Comparison of ENCODE assay signal across 13 cellular contexts in genomic region chr9:97907051-97907450, GRCh38. TPM values are rescaled to one million over a fixed set of nuclear protein-coding genes. Genes with fewer than 3 reads are reported as not detected.
DNase-seq lines count a peak whose midpoint lies in the region; ATAC-seq, FAIRE-seq and TF ChIP-seq lines count a peak whose summit lies in the region.
"Had no signal": no experiment of that assay in that cellular context is flagged by ENCODE, and none has a peak within 500 bp of the region (broad histone marks: within the 10 kb centered on the region; RNA-seq: fewer than 3 reads in every experiment).

No MANE protein-coding gene starts in this region.

- peak overlapping the region; percentile 2; the same call in 1 of the 2 replicates for H3K27ac ChIP-seq in GM12878 (ENCODE audit: control insufficient read depth, insufficient read depth)
- H3K27ac ChIP-seq in PC-3 (ENCODE audit: low read length), result no peak overlapping the region

- H3K9me2 ChIP-seq in PC-3 (replicated peaks; ENCODE audit: low read length), result no peaks in the 10 kb centered on the region

- peaks cover 69% of the 10 kb centered on the region for H3K4me1 Mint-ChIP-seq in activated CD4-positive, alpha-beta T cell treated with anti-CD3 and anti-CD28 coated beads for 36 hours
- H3K4me1 Mint-ChIP-seq: WTC11 had no signal

- H3K36me3 ChIP-seq in GM12878 (ENCODE audit: control insufficient read depth in 2 of 2, insufficient read depth in 2 of 2, low read length in 1 of 2) (peaks cover 2 to 10% of the 10 kb centered on the region in 2 experiments; a peak in 3 of 4 replicates), PC-3 (ENCODE audit: low read depth, low read length) (no peaks in the 10 kb centered on the region; the same call in 1 of the 2 replicates)

- SMC1A ChIA-PET in GM12878 (lab: Charles Lee; ENCODE audit: uncharacterized antibody, unreplicated experiment), result no interaction called here

- peak; percentile 33 for DNase-seq in activated CD4-positive, alpha-beta T cell treated with anti-CD3 and anti-CD28 coated beads for 36 hours
- no peak for DNase-seq in activated CD4-positive, alpha-beta T cell treated with anti-CD3 and anti-CD28 coated beads for 48 hours
- DNase-seq in NB4 (ENCODE audit: low read depth) (peak; percentile 60), GM12878 (ENCODE audit: low read depth, low spot score) (no peak), sciatic nerve (ENCODE audit: low spot score) (no peak), iPS-NIHi7 (ENCODE audit: extremely low spot score) (no peak), PC-3 (no peak)
- DNase-seq: stimulated activated CD4-positive, alpha-beta T cell treated with anti-CD3 and anti-CD28 coated beads, Interleukin-2, amount 100 ng/mL, for 48 hours had no signal

- no peak for TF ChIP-seq RAD21 in GM12878 (IDR thresholded peaks at IDR 0.05; ENCODE audit: insufficient read depth, low read depth, low read length)

- no peaks in the 10 kb centered on the region for H3F3A ChIP-seq in PC-3 (ENCODE audit: low read length, unreplicated experiment)

- H3K4me3 ChIP-seq in NB4 (ENCODE audit: low read depth, low read length) (peak overlapping the region; percentile 16), GM12878 (no peak overlapping the region), PC-3 (ENCODE audit: low read length) (no peak overlapping the region)

- H3K27me3 Mint-ChIP-seq in activated CD4-positive, alpha-beta T cell treated with anti-CD3 and anti-CD28 coated beads for 36 hours, result no peaks in the 10 kb centered on the region

- RAD21 ChIA-PET in GM12878 (lab: Charles Lee; ENCODE audit: unreplicated experiment), result no interaction called here

- H4K20me1 ChIP-seq in GM12878 (ENCODE audit: control insufficient read depth, insufficient read depth) (no peaks in the 10 kb centered on the region), PC-3 (ENCODE audit: low read length) (no peaks in the 10 kb centered on the region)

- H2AFZ ChIP-seq in GM12878 (ENCODE audit: control insufficient read depth, low read depth, low read length) (no peak overlapping the region), PC-3 (ENCODE audit: low read length) (no peak overlapping the region)

- no peak for TF ChIP-seq EP300 in GM12878 (IDR thresholded peaks at IDR 0.05; ENCODE audit: borderline replicate concordance in 1 of 2, control insufficient read depth in 1 of 2, low read depth in 2 of 2, low read length in 2 of 2)

- TF ChIP-seq POLR2A in NB4 (IDR thresholded peaks at IDR 0.05; ENCODE audit: extremely low read depth, insufficient read length) (no peak), GM12878 (IDR thresholded peaks at IDR 0.05; ENCODE audit: low read depth, low read length) (no peak)

- no peak for TF ChIP-seq CTCF in NB4 (IDR thresholded peaks at IDR 0.05; ENCODE audit: low read depth, low read length)
- no peak for TF ChIP-seq CTCF in GM12878 (IDR thresholded peaks at IDR 0.05 in 2 of 3, conservative IDR thresholded peaks at IDR 0.05 in 1 of 3; ENCODE audit: control insufficient read depth in 2 of 3, extremely low read depth in 1 of 3, insufficient read depth in 1 of 3, low read depth in 3 of 3, low read length in 3 of 3)
- TF ChIP-seq CTCF in PC-3 (conservative IDR thresholded peaks at IDR 0.05; ENCODE audit: low read depth, low read length), result no peak

- H3K9me3 ChIP-seq in GM12878 (replicated peaks; ENCODE audit: control insufficient read depth, insufficient read depth, low read length) (no peaks in the 10 kb centered on the region), PC-3 (ENCODE audit: low read length) (no peaks in the 10 kb centered on the region)

- in situ Hi-C loops in GM12878 (cut with MboI), result no loop called here

- POLR2A ChIA-PET in activated CD4-positive, alpha-beta T cell treated with anti-CD3 and anti-CD28 coated beads for 36 hours (lab: Charles Lee), result interaction anchor here (1.8 kb wide), 1 partner anchor 14 kb away, joined by 6 read pairs; no protein-coding TSS in a partner anchor
- POLR2A ChIA-PET in GM12878 (lab: Charles Lee) (no interaction called here), PC-3 (lab: Charles Lee; ENCODE audit: unreplicated experiment) (no interaction called here)

- peak overlapping the region; percentile 26; the same call in 1 of the 2 replicates for H3K4me2 ChIP-seq in GM12878 (ENCODE audit: control insufficient read depth, insufficient read depth)
- no peak overlapping the region for H3K4me2 ChIP-seq in PC-3 (ENCODE audit: low read length)

- peaks cover 2% of the 10 kb centered on the region for H3K79me2 ChIP-seq in GM12878 (ENCODE audit: control insufficient read depth, insufficient read depth, low read length)
- H3K79me2 ChIP-seq in PC-3 (ENCODE audit: low read length), result no peaks in the 10 kb centered on the region

- no peaks in the 10 kb centered on the region for H3K27me3 ChIP-seq in GM12878 (replicated peaks in 1 of 2; ENCODE audit: control insufficient read depth in 2 of 2, insufficient read depth in 2 of 2, low read length in 1 of 2)
- H3K27me3 ChIP-seq in PC-3 (ENCODE audit: low read length), result no peaks in the 10 kb centered on the region

- CTCF ChIA-PET in activated CD4-positive, alpha-beta T cell treated with anti-CD3 and anti-CD28 coated beads for 36 hours (lab: Charles Lee), result interaction anchor here (0.7 to 9.3 kb wide), 4 partner anchors 8 to 29 kb away, joined by 3 to 70 read pairs (median 5); partner anchors contain the start of gene TRMO
- CTCF ChIA-PET in GM12878 (lab: Yijun Ruan, JAX) (interaction anchor here (1.0 to 2.1 kb wide), 3 partner anchors 7 to 202 kb away, joined by 3 to 4 read pairs (median 3); no protein-coding TSS in a partner anchor), PC-3 (lab: Charles Lee) (no interaction called here)

- H3K27ac Mint-ChIP-seq in activated CD4-positive, alpha-beta T cell treated with anti-CD3 and anti-CD28 coated beads for 36 hours, result peak overlapping the region; percentile 89
- H3K27ac Mint-ChIP-seq: WTC11 had no signal

- FAIRE-seq in GM12878 (lab: Jason Lieb, UNC), result no peak
- FAIRE-seq: A204.1 had no signal

- H3K4me3 Mint-ChIP-seq in activated CD4-positive, alpha-beta T cell treated with anti-CD3 and anti-CD28 coated beads for 36 hours, result no peak overlapping the region
- H3K4me3 Mint-ChIP-seq: WTC11 had no signal

- intact Hi-C loops in activated CD4-positive, alpha-beta T cell treated with anti-CD3 and anti-CD28 coated beads for 36 hours (cut with DNase I, micrococcal nuclease), result no loop called here
- intact Hi-C loops in GM12878 (cut with micrococcal nuclease; ENCODE audit: unreplicated experiment) (no loop called here), sciatic nerve (cut with DNase I) (no loop called here), PC-3 (cut with micrococcal nuclease) (no loop called here)

- 0% methylated on average over 3 of the region's 3 CpGs for WGBS in GM12878 (ENCODE audit: insufficient coverage, insufficient replicate concordance, low lambda C conversion rate, missing lambda C conversion rate)

- peaks cover 38% of the 10 kb centered on the region for H3K36me3 Mint-ChIP-seq in activated CD4-positive, alpha-beta T cell treated with anti-CD3 and anti-CD28 coated beads for 36 hours (ENCODE audit: low read depth)

- H3K9ac ChIP-seq in GM12878 (ENCODE audit: control insufficient read depth, insufficient read depth, low read length) (no peak overlapping the region), PC-3 (ENCODE audit: low read length) (no peak overlapping the region)

- no peaks in the 10 kb centered on the region for H3K9me3 Mint-ChIP-seq in activated CD4-positive, alpha-beta T cell treated with anti-CD3 and anti-CD28 coated beads for 36 hours (ENCODE audit: low read depth)
- H3K9me3 Mint-ChIP-seq: WTC11 had no signal

- peaks cover 8% of the 10 kb centered on the region; the same call in 1 of the 2 replicates for H3K4me1 ChIP-seq in GM12878 (ENCODE audit: control insufficient read depth, insufficient read depth, low read length)
- no peaks in the 10 kb centered on the region for H3K4me1 ChIP-seq in PC-3 (ENCODE audit: insufficient read depth, low read length)

- ATAC-seq in activated CD4-positive, alpha-beta T cell treated with anti-CD3 and anti-CD28 coated beads for 36 hours, result no peak
- ATAC-seq in GM12878 (peak; percentile 55), sciatic nerve (peak; percentile 31), GM21576 (IDR thresholded peaks at IDR 0.05; ENCODE audit: unreplicated experiment) (no peak), PC-3 (no peak)
- ATAC-seq: WTC11 had no signal

- BruUV-seq in GM12878 (replicated peaks; lab: Mats Ljungman, UMichigan), result no TSS peak
- no TSS peak for BruUV-seq in PC-3 (replicated peaks; lab: Mats Ljungman, UMichigan)

RNA-seq across cellular contexts. Expression of gene TRMO, which starts 15.2 kb away (rescaled TPM):
- total RNA-seq in activated CD4-positive, alpha-beta T cell treated with anti-CD3 and anti-CD28 coated beads for 36 hours, result 10 to 100 TPM; 13.9 to 20.7 TPM
- total RNA-seq in GM12878 (2013; cell fraction: nucleolus; rRNA removed), result 18.1 and 20.8 TPM in 2 replicates
- 17.8 and 20.3 TPM in 2 replicates for total RNA-seq in GM12878 (2014; rRNA removed)
- total RNA-seq in GM12878 (2014; rRNA removed; fragmentation: Illumina TruSeq; extraction: Trizol), result 20.9 and 21.0 TPM in 2 replicates
- 12.7 and 13.9 TPM in 2 replicates for total RNA-seq in GM12878 (2021)
- polyA plus RNA-seq in GM12878 (2011; ENCODE audit: low read depth), result 10.0 TPM
- polyA plus RNA-seq in GM12878 (2011; rRNA removed), result 19.2 and 23.0 TPM in 2 replicates
- polyA plus RNA-seq in GM12878 (2011; cell fraction: cytosol; rRNA removed), result 11.5 and 13.4 TPM in 2 replicates
- polyA plus RNA-seq in GM12878 (2011; cell fraction: nucleus; rRNA removed), result 15.0 and 15.8 TPM in 2 replicates
- 7.7 and 13.3 TPM in 2 replicates for polyA plus RNA-seq in GM12878 (2012)
- polyA plus RNA-seq in GM12878 (2014; fragmentation: Illumina TruSeq; extraction: Trizol), result 23.6 and 24.4 TPM in 2 replicates
- 1 to 10 TPM; 5.8 to 7.7 TPM for polyA plus RNA-seq in GM12878 (2014; fragmentation: Nextera tagmentation; extraction: Ambion mirVana)
- polyA plus RNA-seq in GM12878 (2014; rRNA removed), result 14.4 and 15.6 TPM in 2 replicates
- polyA plus RNA-seq in GM12878 (2016; fragmentation: Nextera tagmentation; extraction: Ambion mirVana), result 10 to 100 TPM; 11.9 to 15.0 TPM
- 12.7 and 26.7 TPM in 2 replicates for polyA minus RNA-seq in GM12878 (2011; rRNA and poly(A)+ RNA removed)
- polyA minus RNA-seq in GM12878 (2011; cell fraction: cytosol; rRNA and poly(A)+ RNA removed), result 2.3 and 7.3 TPM in 2 replicates
- 7.0 and 10.5 TPM in 2 replicates for polyA minus RNA-seq in GM12878 (2011; cell fraction: nucleus; rRNA and poly(A)+ RNA removed)
- total RNA-seq in sciatic nerve, result 15.6 TPM
- 7.5 and 14.3 TPM in 2 replicates for total RNA-seq in PC-3 (2014; rRNA removed)

RNA-seq across cellular contexts. Expression of gene HEMGN, which starts 30.9 kb away (rescaled TPM):
- 1 to 10 TPM; 1.5 to 2.9 TPM for total RNA-seq in activated CD4-positive, alpha-beta T cell treated with anti-CD3 and anti-CD28 coated beads for 36 hours
- total RNA-seq in GM12878 (2013; cell fraction: nucleolus; rRNA removed), result not detected in 2 replicates
- total RNA-seq in GM12878 (2014; rRNA removed) (0.05 TPM in 1 of 2 replicates, not detected in the other), GM12878 (2014; rRNA removed; fragmentation: Illumina TruSeq; extraction: Trizol) (0.09 and 0.14 TPM in 2 replicates), GM12878 (2021) (0.28 TPM in 1 of 2 replicates, not detected in the other), sciatic nerve (6.4 TPM), PC-3 (2014; rRNA removed) (not detected in 2 replicates)
- not detected for polyA plus RNA-seq in GM12878 (2011; ENCODE audit: low read depth)
- polyA plus RNA-seq in GM12878 (2011; rRNA removed) (0.04 TPM in 1 of 2 replicates, not detected in the other), GM12878 (2014; fragmentation: Illumina TruSeq; extraction: Trizol) (0.09 and 0.10 TPM in 2 replicates), GM12878 (2014; fragmentation: Nextera tagmentation; extraction: Ambion mirVana) (under 1 TPM; 0.03 to 0.18 TPM), GM12878 (2014; rRNA removed) (0.09 TPM in 1 of 2 replicates, not detected in the other), GM12878 (2016; fragmentation: Nextera tagmentation; extraction: Ambion mirVana) (not detected)
- polyA plus RNA-seq in GM12878 (2011; cell fraction: cytosol; rRNA removed), result not detected in 2 replicates
- polyA plus RNA-seq in GM12878 (2011; cell fraction: nucleus; rRNA removed), result not detected in 2 replicates
- not detected in 2 replicates for polyA plus RNA-seq in GM12878 (2012)
- not detected in 2 replicates for polyA minus RNA-seq in GM12878 (2011; rRNA and poly(A)+ RNA removed)
- polyA minus RNA-seq in GM12878 (2011; cell fraction: cytosol; rRNA and poly(A)+ RNA removed), result not detected in 2 replicates
- not detected in 2 replicates for polyA minus RNA-seq in GM12878 (2011; cell fraction: nucleus; rRNA and poly(A)+ RNA removed)
- total RNA-seq: RPMI7951 had no signal

RNA-seq across cellular contexts. Expression of gene FOXE1, which starts 54.0 kb away (rescaled TPM):
- total RNA-seq in activated CD4-positive, alpha-beta T cell treated with anti-CD3 and anti-CD28 coated beads for 36 hours, result under 1 TPM; 0.07 TPM
- total RNA-seq in GM12878 (2013; cell fraction: nucleolus; rRNA removed), result not detected in 2 replicates
- total RNA-seq in GM12878 (2014; rRNA removed), result not detected in 2 replicates
- total RNA-seq in GM12878 (2014; rRNA removed; fragmentation: Illumina TruSeq; extraction: Trizol), result not detected in 2 replicates
- not detected in 2 replicates for total RNA-seq in GM12878 (2021)
- not detected for polyA plus RNA-seq in GM12878 (2011; ENCODE audit: low read depth)
- polyA plus RNA-seq in GM12878 (2011; rRNA removed), result not detected in 2 replicates
- not detected in 2 replicates for polyA plus RNA-seq in GM12878 (2011; cell fraction: cytosol; rRNA removed)
- not detected in 2 replicates for polyA plus RNA-seq in GM12878 (2011; cell fraction: nucleus; rRNA removed)
- polyA plus RNA-seq in GM12878 (2012), result 0.04 TPM in 1 of 2 replicates, not detected in the other
- polyA plus RNA-seq in GM12878 (2014; fragmentation: Illumina TruSeq; extraction: Trizol), result not detected in 2 replicates
- not detected for polyA plus RNA-seq in GM12878 (2014; fragmentation: Nextera tagmentation; extraction: Ambion mirVana)
- not detected in 2 replicates for polyA plus RNA-seq in GM12878 (2014; rRNA removed)
- not detected for polyA plus RNA-seq in GM12878 (2016; fragmentation: Nextera tagmentation; extraction: Ambion mirVana)
- polyA minus RNA-seq in GM12878 (2011; rRNA and poly(A)+ RNA removed), result not detected in 2 replicates
- not detected in 2 replicates for polyA minus RNA-seq in GM12878 (2011; cell fraction: cytosol; rRNA and poly(A)+ RNA removed)
- not detected in 2 replicates for polyA minus RNA-seq in GM12878 (2011; cell fraction: nucleus; rRNA and poly(A)+ RNA removed)
- total RNA-seq in sciatic nerve, result not detected
- not detected in 2 replicates for total RNA-seq in PC-3 (2014; rRNA removed)
- total RNA-seq: posterior vena cava, RPMI7951 had no signal

Comparison
In these comparisons a context has a peak if more than half of its experiments do, and no peak if none do; other contexts are left out.
1. DNase-seq: peak in activated CD4-positive, alpha-beta T cell treated with anti-CD3 and anti-CD28 coated beads for 36 hours (single experiment) and NB4 (single experiment); none in activated CD4-positive, alpha-beta T cell treated with anti-CD3 and anti-CD28 coated beads for 48 hours (single experiment), GM12878 (single experiment), sciatic nerve (single experiment), iPS-NIHi7 (single experiment) and PC-3 (single experiment).
2. ATAC-seq: peak in GM12878 (single experiment) and sciatic nerve (single experiment); none in activated CD4-positive, alpha-beta T cell treated with anti-CD3 and anti-CD28 coated beads for 36 hours (single experiment), GM21576 (single experiment) and PC-3 (single experiment).